Comparison of ENCODE assay signal across 26 cellular contexts in genomic region chr3:183390844-183391243, GRCh38.
"Had no signal": no experiment of that assay in that cellular context is flagged by ENCODE, and none has a peak within 500 bp of the region (broad histone marks: within the 10 kb centered on the region; RNA-seq: fewer than 3 reads in every experiment).

No MANE protein-coding gene starts in this region.

- H3K36me3 Mint-ChIP-seq: immature natural killer cell; naive thymus-derived CD8-positive, alpha-beta T cell had no signal

- H3K4me3 Mint-ChIP-seq: immature natural killer cell; naive thymus-derived CD8-positive, alpha-beta T cell; nephron; neural crest cell had no signal

- H3K27ac Mint-ChIP-seq: immature natural killer cell, nephron had no signal

- H3K4me1 Mint-ChIP-seq: immature natural killer cell had no signal

- DNase-seq: immature natural killer cell; kidney; left colon; left lung; lower lobe of right lung; mammary epithelial cell; mesenchymal stem cell; naive thymus-derived CD8-positive, alpha-beta T cell; nucleus accumbens; pancreas; posterior cingulate gyrus; retina; right cardiac atrium; stimulated activated CD4-positive, alpha-beta T cell treated with anti-CD3 and anti-CD28 coated beads, Interleukin-12 subunit alpha, Interleukin-12 subunit beta, amount 100 ng/mL, for 4 hours; stimulated activated CD4-positive, alpha-beta T cell treated with anti-CD3 and anti-CD28 coated beads, Interleukin-15, amount 100 ng/mL, for 24 hours; stimulated activated CD4-positive, alpha-beta T cell treated with anti-CD3 and anti-CD28 coated beads, Interleukin-2, amount 100 ng/mL, for 24 hours; stimulated activated CD4-positive, alpha-beta T cell treated with anti-CD3 and anti-CD28 coated beads, Interleukin-4, amount 100 ng/mL, for 1 hour; stimulated activated naive CD4-positive, alpha-beta T cell; stomach; testis; thyroid gland; transverse colon; upper lobe of left lung had no signal

- ATAC-seq: left colon; left lung; lower lobe of right lung; naive thymus-derived CD8-positive, alpha-beta T cell; pancreas; right cardiac atrium; sciatic nerve had no signal

- H3K9me3 Mint-ChIP-seq: immature natural killer cell; naive thymus-derived CD8-positive, alpha-beta T cell; nephron; neural crest cell had no signal
